6 cellular contexts compared by ENCODE assay signal in genomic region chr19:42280761-42281174, GRCh38. TPM values are rescaled to one million over a fixed set of nuclear protein-coding genes. Genes with fewer than 3 reads are reported as not detected.
DNase-seq lines count a peak whose midpoint lies in the region; ATAC-seq and TF ChIP-seq lines count a peak whose summit lies in the region.

No MANE protein-coding gene starts in this region.

- DNase-seq in ELR (ENCODE audit: low read depth) (peak; percentile 52), vagina (ENCODE audit: extremely low spot score in 2 of 2) (no peak)

- H3K4me3 ChIP-seq in SU-DHL-6 (ENCODE audit: insufficient read depth, low read length, poor library complexity, severe bottlenecking) (peak overlapping the region; percentile 82), iPS-20b (ENCODE audit: low read length) (peak overlapping the region; percentile 85; the same call in 1 of the 2 replicates), vagina (peak overlapping the region; percentile 68 to 75)

- H3K4me1 ChIP-seq in iPS-20b (ENCODE audit: insufficient read depth, low read length) (peaks cover 21% of the 10 kb centered on the region), vagina (peaks cover 83% of the 10 kb centered on the region)

- ATAC-seq in HG03565 (IDR thresholded peaks at IDR 0.05; ENCODE audit: unreplicated experiment) (no peak), GM18517 (IDR thresholded peaks at IDR 0.05; ENCODE audit: unreplicated experiment) (no peak)

- intact Hi-C loops in vagina (cut with DNase I) = loop anchor here (2.0 kb wide), 1 partner anchor 26 kb away; the partner anchor contains the start of gene ERF

- no peak for TF ChIP-seq POLR2A in vagina (IDR thresholded peaks at IDR 0.05)

- peaks cover 29% of the 10 kb centered on the region for H3F3A ChIP-seq in SU-DHL-6 (ENCODE audit: insufficient read depth)

- H4K20me1 ChIP-seq in SU-DHL-6 (ENCODE audit: low read depth, low read length) = no peaks in the 10 kb centered on the region

- no peaks in the 10 kb centered on the region for H3K36me3 ChIP-seq in SU-DHL-6 (ENCODE audit: low read length)
- H3K36me3 ChIP-seq in iPS-20b (ENCODE audit: insufficient read depth, low read depth, low read length) = no peaks in the 10 kb centered on the region
- no peaks in the 10 kb centered on the region for H3K36me3 ChIP-seq in vagina

- H3K27ac ChIP-seq in SU-DHL-6 (ENCODE audit: low read depth, low read length) = peak overlapping the region; percentile 89
- no peak overlapping the region for H3K27ac ChIP-seq in iPS-20b (ENCODE audit: low read length)
- peak overlapping the region; percentile 100 for H3K27ac ChIP-seq in vagina

- no peak for TF ChIP-seq CTCF in SU-DHL-6 (IDR thresholded peaks at IDR 0.05; ENCODE audit: insufficient read depth, low read length, poor library complexity, severe bottlenecking)
- no peak for TF ChIP-seq CTCF in vagina (IDR thresholded peaks at IDR 0.05)

- H3K9me3 ChIP-seq in SU-DHL-6 (ENCODE audit: insufficient read depth, low read length) = no peaks in the 10 kb centered on the region
- H3K9me3 ChIP-seq in iPS-20b (ENCODE audit: insufficient read depth, low read depth, low read length) = no peaks in the 10 kb centered on the region
- no peaks in the 10 kb centered on the region for H3K9me3 ChIP-seq in vagina

- no peaks in the 10 kb centered on the region for H3K9me2 ChIP-seq in SU-DHL-6 (replicated peaks; ENCODE audit: insufficient read depth, low read length)

- H3K9ac ChIP-seq in SU-DHL-6 (ENCODE audit: low read length) = peak overlapping the region; percentile 91
- no peak overlapping the region; the same call in 1 of the 2 replicates for H3K9ac ChIP-seq in iPS-20b (ENCODE audit: low read depth, low read length)

- no peaks in the 10 kb centered on the region for H3K27me3 ChIP-seq in SU-DHL-6 (ENCODE audit: low read length)
- H3K27me3 ChIP-seq in iPS-20b (ENCODE audit: insufficient read depth, low read length) = no peaks in the 10 kb centered on the region
- H3K27me3 ChIP-seq in vagina = no peaks in the 10 kb centered on the region

- peak overlapping the region; percentile 62 for H3K4me2 ChIP-seq in SU-DHL-6 (ENCODE audit: low read depth, low read length, poor library complexity, severe bottlenecking)

- H3K79me2 ChIP-seq in SU-DHL-6 (ENCODE audit: insufficient read depth, low read length) = peaks cover 13% of the 10 kb centered on the region; the same call in 1 of the 2 replicates

- H2AFZ ChIP-seq in SU-DHL-6 (ENCODE audit: low read depth, low read length, severe bottlenecking) = no peak overlapping the region

RNA-seq across cellular contexts. Expression of gene CIC, which starts 11.7 kb away (rescaled TPM):
- total RNA-seq in vagina = 36.1 TPM

RNA-seq across cellular contexts. Expression of gene PRR19, which starts 21.2 kb away (rescaled TPM):
- total RNA-seq in vagina = not detected

RNA-seq across cellular contexts. Expression of gene PAFAH1B3, which starts 21.7 kb away (rescaled TPM):
- 21.9 TPM for total RNA-seq in vagina

RNA-seq across cellular contexts. Expression of gene ERF, which starts 25.8 kb away (rescaled TPM):
- 44.7 TPM for total RNA-seq in vagina

RNA-seq across cellular contexts. Expression of gene TMEM145, which starts 32.3 kb away (rescaled TPM):
- not detected for total RNA-seq in vagina
